15 cellular contexts compared by ENCODE assay signal in the genomic region with DNA sequence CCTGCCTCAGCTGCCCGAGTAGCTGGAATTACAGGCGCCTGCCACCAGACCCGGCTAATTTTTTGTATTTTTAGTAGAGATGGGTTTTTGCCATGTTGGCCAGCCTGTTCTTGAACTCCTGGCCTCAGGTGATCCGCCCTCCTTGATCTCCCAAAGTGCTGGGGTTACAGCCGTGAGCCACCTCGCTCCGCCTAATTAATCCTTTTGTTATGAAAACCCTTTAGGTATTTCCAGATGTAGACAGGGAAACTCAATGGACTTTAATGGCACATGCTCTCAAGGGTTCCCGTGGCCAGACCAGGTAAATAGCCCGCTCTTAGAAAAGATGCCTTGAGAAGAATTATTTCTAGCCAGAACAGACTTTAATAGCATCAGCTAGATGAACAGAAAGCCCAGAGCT. TPM values are rescaled to one million over a fixed set of nuclear protein-coding genes. Genes with fewer than 3 reads are reported as not detected.
DNase-seq lines count a peak whose midpoint lies in the region; ATAC-seq and TF ChIP-seq lines count a peak whose summit lies in the region.
"Had no signal": no experiment of that assay in that cellular context is flagged by ENCODE, and none has a peak within 500 bp of the region (broad histone marks: within the 10 kb centered on the region; RNA-seq: fewer than 3 reads in every experiment).

No MANE protein-coding gene starts in this region.

- H3K4me1 Mint-ChIP-seq in GM23338 (peaks cover 6% of the 10 kb centered on the region; the same call in 1 of the 3 replicates), WTC11 (peaks cover 6% of the 10 kb centered on the region), neural crest cell (peaks cover 32% of the 10 kb centered on the region)
- H3K4me1 Mint-ChIP-seq: CD4-positive, alpha-beta memory T cell had no signal

- H3K4me1 ChIP-seq in GM23338 (ENCODE audit: insufficient read depth), result no peaks in the 10 kb centered on the region
- H3K4me1 ChIP-seq: HAP-1 had no signal

- H3K27ac Mint-ChIP-seq in GM23338, result no peak overlapping the region
- H3K27ac Mint-ChIP-seq in WTC11, result no peak overlapping the region
- peak overlapping the region; percentile 31 for H3K27ac Mint-ChIP-seq in neural crest cell (ENCODE audit: unreplicated experiment)
- H3K27ac Mint-ChIP-seq: CD4-positive, alpha-beta memory T cell; HFFc6 had no signal

- H3K4me2 ChIP-seq in GM23338, result no peak overlapping the region

- H3K27me3 Mint-ChIP-seq in GM23338 (ENCODE audit: insufficient read depth, low read depth, poor library complexity) (peaks cover 2% of the 10 kb centered on the region), WTC11 (ENCODE audit: low read depth) (no peaks in the 10 kb centered on the region), neural crest cell (ENCODE audit: low read depth) (no peaks in the 10 kb centered on the region)

- POLR2A ChIA-PET in WTC11 (lab: Charles Lee), result no interaction called here

- H3K4me3 ChIP-seq in GM23338, result no peak overlapping the region
- H3K4me3 ChIP-seq: GM23248, HAP-1 had no signal

- no peak overlapping the region for H2AFZ ChIP-seq in GM23338
- H2AFZ ChIP-seq: GM23248 had no signal

- CTCF ChIA-PET in WTC11 (lab: Charles Lee), result interaction anchor here (1.2 to 1.4 kb wide), 2 partner anchors 111 to 201 kb away, joined by 3 to 8 read pairs; no protein-coding TSS in a partner anchor

- H3F3A ChIP-seq in GM23338 (replicated peaks; ENCODE audit: low read depth), result no peaks in the 10 kb centered on the region

- H3K9me3 Mint-ChIP-seq in GM23338 (no peaks in the 10 kb centered on the region), WTC11 (peaks cover 3% of the 10 kb centered on the region; the same call in 1 of the 2 replicates), neural crest cell (no peaks in the 10 kb centered on the region)
- H3K9me3 Mint-ChIP-seq: CD4-positive, alpha-beta memory T cell; HFFc6 had no signal

- H3K79me2 ChIP-seq in GM23338 (replicated peaks; ENCODE audit: insufficient read depth), result no peaks in the 10 kb centered on the region

- peak; percentile 39; the same call in 1 of the 3 replicates for ATAC-seq in GM23338
- ATAC-seq in WTC11, result peak; percentile 80
- ATAC-seq in GM19467 (IDR thresholded peaks at IDR 0.05; ENCODE audit: unreplicated experiment), result no peak

- H3K9me2 ChIP-seq in GM23338 (ENCODE audit: insufficient read depth), result no peaks in the 10 kb centered on the region

- H3K27ac ChIP-seq in GM23338 (ENCODE audit: low read depth), result no peak overlapping the region
- H3K27ac ChIP-seq: GM23248 had no signal

- no peaks in the 10 kb centered on the region for H3K27me3 ChIP-seq in GM23338 (ENCODE audit: insufficient read depth)

- DNase-seq in GM23338 (ENCODE audit: low spot score), result peak; percentile 46
- DNase-seq in WTC11 (ENCODE audit: low spot score), result no peak
- DNase-seq in neural crest cell (ENCODE audit: low read depth, low spot score), result no peak
- no peak for DNase-seq in HK-2 (ENCODE audit: unreplicated experiment)
- no peak for DNase-seq in NK-92 treated with Interleukin-12 subunit alpha and Interleukin-12 subunit beta, amount 100 ng/mL, for 24 hours (lab: John Stamatoyannopoulos, UW)
- DNase-seq: C1 segment of cervical spinal cord; Calu3; CD4-positive, alpha-beta memory T cell; COR-L47; DMS53; DMS79 treated with DMSO at 0.1 percent for 48 hours; GM23248; HFFc6 had no signal

- TF ChIP-seq CTCF in GM23338 (conservative IDR thresholded peaks at IDR 0.05; ENCODE audit: low read depth in 2 of 2), result no peak
- TF ChIP-seq CTCF in WTC11 (IDR thresholded peaks at IDR 0.05), result no peak
- no peak for TF ChIP-seq CTCF in neural crest cell (conservative IDR thresholded peaks at IDR 0.05)

- H3K4me3 Mint-ChIP-seq in GM23338, result no peak overlapping the region
- no peak overlapping the region for H3K4me3 Mint-ChIP-seq in WTC11
- no peak overlapping the region for H3K4me3 Mint-ChIP-seq in neural crest cell
- H3K4me3 Mint-ChIP-seq: CD4-positive, alpha-beta memory T cell; HFFc6 had no signal

- H3K36me3 Mint-ChIP-seq in GM23338 (ENCODE audit: low read depth), result no peaks in the 10 kb centered on the region
- no peaks in the 10 kb centered on the region for H3K36me3 Mint-ChIP-seq in WTC11
- H3K36me3 Mint-ChIP-seq in neural crest cell (ENCODE audit: low read depth), result no peaks in the 10 kb centered on the region
- H3K36me3 Mint-ChIP-seq: CD4-positive, alpha-beta memory T cell had no signal

- H3K36me3 ChIP-seq in GM23338 (ENCODE audit: insufficient read depth), result no peaks in the 10 kb centered on the region
- H3K36me3 ChIP-seq: HAP-1 had no signal

- no peaks in the 10 kb centered on the region for H4K20me1 ChIP-seq in GM23338 (replicated peaks; ENCODE audit: insufficient read depth)

TF ChIP-seq in GM23338, 12 proteins besides CTCF, POLR2A, EP300 and RAD21 (continues in another document):
- TF ChIP-seq POLR2AphosphoS5 (IDR thresholded peaks at IDR 0.05; ENCODE audit: low read depth) (no peak), EZH2 (IDR thresholded peaks at IDR 0.05; ENCODE audit: low read depth, unreplicated experiment) (no peak), CREB1 (CRISPR knock-in tag; IDR thresholded peaks at IDR 0.05; ENCODE audit: low read depth) (no peak), NANOG (IDR thresholded peaks at IDR 0.05; ENCODE audit: borderline replicate concordance) (no peak), ZNF114 (CRISPR knock-in tag; IDR thresholded peaks at IDR 0.05) (no peak), STAT1 (IDR thresholded peaks at IDR 0.05; ENCODE audit: unreplicated experiment) (no peak), EZH2phosphoT487 (IDR thresholded peaks at IDR 0.05; ENCODE audit: unreplicated experiment) (no peak), ZNF331 (CRISPR knock-in tag; IDR thresholded peaks at IDR 0.05; ENCODE audit: low read depth) (no peak)
- TF ChIP-seq, protein P1, sequence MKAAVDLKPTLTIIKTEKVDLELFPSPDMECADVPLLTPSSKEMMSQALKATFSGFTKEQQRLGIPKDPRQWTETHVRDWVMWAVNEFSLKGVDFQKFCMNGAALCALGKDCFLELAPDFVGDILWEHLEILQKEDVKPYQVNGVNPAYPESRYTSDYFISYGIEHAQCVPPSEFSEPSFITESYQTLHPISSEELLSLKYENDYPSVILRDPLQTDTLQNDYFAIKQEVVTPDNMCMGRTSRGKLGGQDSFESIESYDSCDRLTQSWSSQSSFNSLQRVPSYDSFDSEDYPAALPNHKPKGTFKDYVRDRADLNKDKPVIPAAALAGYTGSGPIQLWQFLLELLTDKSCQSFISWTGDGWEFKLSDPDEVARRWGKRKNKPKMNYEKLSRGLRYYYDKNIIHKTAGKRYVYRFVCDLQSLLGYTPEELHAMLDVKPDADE (IDR thresholded peaks at IDR 0.05), result no peak

TF ChIP-seq in WTC11, 78 proteins besides CTCF, POLR2A, EP300 and RAD21 (continues in another document):
- TF ChIP-seq JAZF1 (CRISPR knock-in tag; IDR thresholded peaks at IDR 0.05) (no peak), CBFB (CRISPR knock-in tag; IDR thresholded peaks at IDR 0.05; ENCODE audit: low read depth) (no peak), ZBTB21 (CRISPR knock-in tag; IDR thresholded peaks at IDR 0.05; ENCODE audit: borderline replicate concordance) (no peak), E2F4 (CRISPR knock-in tag; IDR thresholded peaks at IDR 0.05; ENCODE audit: borderline replicate concordance, low read depth) (no peak), ZNF425 (CRISPR knock-in tag; conservative IDR thresholded peaks at IDR 0.05) (no peak), FOXP4 (CRISPR knock-in tag; IDR thresholded peaks at IDR 0.05) (no peak), FOXK1 (CRISPR knock-in tag; IDR thresholded peaks at IDR 0.05) (no peak)

RNA-seq across cellular contexts. Expression of gene EXOC4, which starts 19.7 kb away (rescaled TPM):
- 44.6 and 52.7 TPM in 2 replicates for total RNA-seq in GM23338 (2014; rRNA removed; shearing (Covaris generic))
- polyA plus RNA-seq in GM23338 (2016; fragmentation: Nextera tagmentation; extraction: Ambion mirVana), result 24.3 and 37.5 TPM in 2 replicates
- total RNA-seq in WTC11 (2021), result 62.0 to 72.4 TPM (median 66.8 TPM) in 3 replicates
- total RNA-seq in neural crest cell, result 76.6 and 79.7 TPM in 2 replicates
